ENCODE assay signal across 10 cellular contexts in the genomic region with DNA sequence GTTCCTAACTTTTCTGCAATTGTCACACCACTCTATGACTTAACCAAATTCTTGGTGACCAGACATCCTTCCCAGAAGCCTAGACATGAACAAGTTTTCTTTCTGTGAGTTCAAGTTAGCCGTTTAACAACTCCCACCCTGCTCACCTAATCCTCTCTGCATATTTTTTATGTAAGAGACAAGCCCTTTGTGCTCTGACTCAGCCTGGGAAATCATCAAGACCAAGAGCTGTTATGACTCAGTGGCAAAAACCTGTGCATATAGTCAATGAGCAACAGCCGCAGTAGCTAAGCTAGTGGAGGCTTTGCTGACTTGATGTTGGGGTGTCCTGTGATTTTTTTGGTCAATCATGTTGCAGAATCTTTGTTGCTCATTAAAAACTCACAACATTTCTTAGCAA.
DNase-seq lines count a peak whose midpoint lies in the region; ATAC-seq lines count a peak whose summit lies in the region.
"Had no signal": no experiment of that assay in that cellular context is flagged by ENCODE, and none has a peak within 500 bp of the region (broad histone marks: within the 10 kb centered on the region; RNA-seq: fewer than 3 reads in every experiment).

No MANE protein-coding gene starts in this region.

- peak; percentile 82 for ATAC-seq in activated CD4-positive, alpha-beta T cell treated with anti-CD3 and anti-CD28 coated beads for 36 hours
- ATAC-seq in HG02943 (IDR thresholded peaks at IDR 0.05; ENCODE audit: low read depth, unreplicated experiment), result peak; percentile 81
- ATAC-seq in stimulated activated naive B cell treated with anti-CD40 and anti-IgM and Interleukin-4, amounts not matched to agents 10 μg/mL and 1 μg/mL and 100 μg/mL, for 72 hours (replicated peaks), result peak; percentile 69 to 87

- CTCF ChIA-PET in activated CD4-positive, alpha-beta T cell treated with anti-CD3 and anti-CD28 coated beads for 36 hours (lab: Charles Lee), result no interaction called here

- POLR2A ChIA-PET in activated CD4-positive, alpha-beta T cell treated with anti-CD3 and anti-CD28 coated beads for 36 hours (lab: Charles Lee), result no interaction called here

- peak; percentile 10 for DNase-seq in activated CD4-positive, alpha-beta T cell treated with anti-CD3 and anti-CD28 coated beads for 36 hours
- no peak for DNase-seq in activated CD4-positive, alpha-beta T cell treated with anti-CD3 and anti-CD28 coated beads, Interleukin-2, amount 50 U/mL, for 4 hours
- DNase-seq in amniotic epithelial cell (ENCODE audit: low read depth) (peak; percentile 40), H7 (no peak), NCI-H2107 (lab: John Stamatoyannopoulos, UW) (no peak), inferior parietal cortex (ENCODE audit: extremely low spot score) (no peak)
- DNase-seq in stimulated activated naive B cell treated with anti-CD40 and anti-IgM and Interleukin-4, amounts not matched to agents 10 μg/mL and 1 μg/mL and 100 μg/mL, for 72 hours, result no peak
- DNase-seq: activated CD4-positive, alpha-beta memory T cell treated with anti-CD3 and anti-CD28 coated beads, Interleukin-2, amount 10 ng/mL, durations not matched to agents 7 days and 5 days had no signal

- no peak overlapping the region for H3K27ac Mint-ChIP-seq in activated CD4-positive, alpha-beta T cell treated with anti-CD3 and anti-CD28 coated beads for 36 hours
- H3K27ac Mint-ChIP-seq in stimulated activated naive B cell treated with anti-CD40 and anti-IgM and Interleukin-4, amounts not matched to agents 10 μg/mL and 1 μg/mL and 100 μg/mL, for 72 hours, result no peak overlapping the region
- H3K27ac Mint-ChIP-seq: activated CD4-positive, alpha-beta memory T cell treated with anti-CD3 and anti-CD28 coated beads, Interleukin-2, amount 10 ng/mL, durations not matched to agents 7 days and 5 days; IgD-negative memory B cell had no signal

- H3K36me3 Mint-ChIP-seq in activated CD4-positive, alpha-beta T cell treated with anti-CD3 and anti-CD28 coated beads for 36 hours (ENCODE audit: low read depth), result no peaks in the 10 kb centered on the region
- peaks cover 0 to 5% of the 10 kb centered on the region in 2 donors for H3K36me3 Mint-ChIP-seq in stimulated activated naive B cell treated with anti-CD40 and anti-IgM and Interleukin-4, amounts not matched to agents 10 μg/mL and 1 μg/mL and 100 μg/mL, for 72 hours

- no peaks in the 10 kb centered on the region for H3K4me1 Mint-ChIP-seq in activated CD4-positive, alpha-beta T cell treated with anti-CD3 and anti-CD28 coated beads for 36 hours
- peaks cover 0 to 6% of the 10 kb centered on the region in 2 donors for H3K4me1 Mint-ChIP-seq in stimulated activated naive B cell treated with anti-CD40 and anti-IgM and Interleukin-4, amounts not matched to agents 10 μg/mL and 1 μg/mL and 100 μg/mL, for 72 hours

- no peak overlapping the region for H3K4me3 Mint-ChIP-seq in activated CD4-positive, alpha-beta T cell treated with anti-CD3 and anti-CD28 coated beads for 36 hours
- H3K4me3 Mint-ChIP-seq in stimulated activated naive B cell treated with anti-CD40 and anti-IgM and Interleukin-4, amounts not matched to agents 10 μg/mL and 1 μg/mL and 100 μg/mL, for 72 hours, result no peak overlapping the region
- H3K4me3 Mint-ChIP-seq: activated CD4-positive, alpha-beta memory T cell treated with anti-CD3 and anti-CD28 coated beads, Interleukin-2, amount 10 ng/mL, durations not matched to agents 7 days and 5 days; IgD-negative memory B cell had no signal

- H3K4me3 ChIP-seq in H7 (ENCODE audit: insufficient read depth, low read depth, low read length), result no peak overlapping the region

- no peaks in the 10 kb centered on the region for H3K9me3 Mint-ChIP-seq in activated CD4-positive, alpha-beta T cell treated with anti-CD3 and anti-CD28 coated beads for 36 hours (ENCODE audit: low read depth)
- H3K9me3 Mint-ChIP-seq in stimulated activated naive B cell treated with anti-CD40 and anti-IgM and Interleukin-4, amounts not matched to agents 10 μg/mL and 1 μg/mL and 100 μg/mL, for 72 hours, result peaks cover 4 to 5% of the 10 kb centered on the region in 2 donors
- H3K9me3 Mint-ChIP-seq: activated CD4-positive, alpha-beta memory T cell treated with anti-CD3 and anti-CD28 coated beads, Interleukin-2, amount 10 ng/mL, durations not matched to agents 7 days and 5 days had no signal

- no peaks in the 10 kb centered on the region for H3K27me3 ChIP-seq in H7 (ENCODE audit: control insufficient read depth, insufficient read depth, low read length)

- H3K36me3 ChIP-seq in H7 (replicated peaks; ENCODE audit: control insufficient read depth, insufficient read depth, low read length), result no peaks in the 10 kb centered on the region

- intact Hi-C loops in activated CD4-positive, alpha-beta T cell treated with anti-CD3 and anti-CD28 coated beads for 36 hours (cut with DNase I, micrococcal nuclease), result no loop called here

- H3K27me3 Mint-ChIP-seq in activated CD4-positive, alpha-beta T cell treated with anti-CD3 and anti-CD28 coated beads for 36 hours, result peaks cover 26% of the 10 kb centered on the region
- H3K27me3 Mint-ChIP-seq in stimulated activated naive B cell treated with anti-CD40 and anti-IgM and Interleukin-4, amounts not matched to agents 10 μg/mL and 1 μg/mL and 100 μg/mL, for 72 hours, result peaks cover 10 to 36% of the 10 kb centered on the region in 2 donors

Comparison
In these comparisons a context has a peak if more than half of its experiments do, and no peak if none do; other contexts are left out.
1. DNase-seq: peak in activated CD4-positive, alpha-beta T cell treated with anti-CD3 and anti-CD28 coated beads for 36 hours (single experiment) and amniotic epithelial cell (single experiment); none in activated CD4-positive, alpha-beta T cell treated with anti-CD3 and anti-CD28 coated beads, Interleukin-2, amount 50 U/mL, for 4 hours (0 of 2), stimulated activated naive B cell treated with anti-CD40 and anti-IgM and Interleukin-4, amounts not matched to agents 10 μg/mL and 1 μg/mL and 100 μg/mL, for 72 hours (single experiment), H7 (single experiment), NCI-H2107 (single experiment) and inferior parietal cortex (single experiment).
2. Peak in every context shown above with its lines, with median percentiles within 50 percentile points of each other: ATAC-seq.